In genomic region chr4:161704653-161705052, GRCh38 we compare ENCODE assay signal across 34 cellular contexts.
"Had no signal": no experiment of that assay in that cellular context is flagged by ENCODE, and none has a peak within 500 bp of the region (broad histone marks: within the 10 kb centered on the region; RNA-seq: fewer than 3 reads in every experiment).

No MANE protein-coding gene starts in this region.

- DNase-seq: activated B cell treated with CpG ODN at 0.5 μM for 24 hours; activated CD4-positive, alpha-beta T cell treated with anti-CD3 and anti-CD28 coated beads, Interleukin-2, amount 50 U/mL, for 4 hours; activated CD8-positive, alpha-beta memory T cell treated with anti-CD3 and anti-CD28 coated beads for 24 hours; activated CD8-positive, alpha-beta memory T cell treated with anti-CD3 and anti-CD28 coated beads, Interleukin-2, amount 50 U/mL, for 4 hours; activated effector memory CD4-positive, alpha-beta T cell treated with anti-CD3 and anti-CD28 coated beads, Interleukin-2, amount 50 U/mL, for 16 hours; activated naive CD4-positive, alpha-beta T cell treated with anti-CD3 and anti-CD28 coated beads for 36 hours; activated naive CD8-positive, alpha-beta T cell treated with anti-CD3 and anti-CD28 coated beads for 36 hours; activated T-cell treated with anti-CD3 and anti-CD28 coated beads, Interleukin-2, amount 50 U/mL, for 1 hour; central memory CD4-positive, alpha-beta T cell; esophagus squamous epithelium; glutamatergic neuron; islet precursor cell; left ventricle myocardium inferior; mucosa of descending colon; posterior cingulate gyrus; right lobe of liver; stimulated activated CD4-positive, alpha-beta T cell treated with anti-CD3 and anti-CD28 coated beads, Interleukin-1b, Interleukin-23, amount 100 ng/mL, for 48 hours; stimulated activated CD4-positive, alpha-beta T cell treated with anti-CD3 and anti-CD28 coated beads, Interleukin-4, amount 100 ng/mL, for 4 hours; stimulated activated CD8-positive, alpha-beta memory T cell treated with anti-CD3 and anti-CD28 coated beads, Interleukin-4, amount 100 ng/mL, for 48 hours; stomach; T-helper 17 cell; T1000; tibial artery had no signal

- ATAC-seq: mucosa of descending colon; natural killer cell treated with Interleukin-12 subunit alpha and Interleukin-12 subunit beta and Interleukin-15 and Interleukin-18, amount 100 ng/mL, for 72 hours; right lobe of liver; stimulated activated memory B cell treated with anti-CD40 and anti-IgM and Interleukin-4, amounts not matched to agents 10 μg/mL and 1 μg/mL and 100 μg/mL, for 72 hours; T-helper 17 cell had no signal

- H3K4me3 Mint-ChIP-seq: activated B cell treated with CpG ODN at 0.5 μM for 24 hours; activated naive CD4-positive, alpha-beta T cell treated with anti-CD3 and anti-CD28 coated beads for 36 hours; activated naive CD8-positive, alpha-beta T cell treated with anti-CD3 and anti-CD28 coated beads for 36 hours; activated T-helper 1 cell treated with anti-CD3 and anti-CD28 coated beads, Interleukin-12 subunit alpha, Interleukin-12 subunit beta, Interleukin-2, Interleukin-4 antibody, amounts not matched to agents 30 ng/mL and 10 ng/mL and 1 ng/mL, durations not matched to agents 14 hours and 24 hours and 36 hours; dendritic cell treated with granulocyte-macrophage colony-stimulating factor and Interleukin-4, amounts not matched to agents 40 ng/mL and 50 ng/mL, for 4 days; natural killer cell treated with Interleukin-12 subunit alpha and Interleukin-12 subunit beta and Interleukin-15 and Interleukin-18, amount 100 ng/mL, for 72 hours; stimulated activated memory B cell treated with anti-CD40 and anti-IgM and Interleukin-4, amounts not matched to agents 10 μg/mL and 1 μg/mL and 100 μg/mL, for 72 hours; T-helper 17 cell had no signal

- H3K4me1 ChIP-seq: ascending aorta, breast epithelium, esophagus squamous epithelium, left ventricle myocardium inferior, right lobe of liver, stomach, suprapubic skin, tibial artery had no signal

- H3K36me3 ChIP-seq: ascending aorta, esophagus squamous epithelium, left ventricle myocardium inferior, right lobe of liver, stomach, suprapubic skin, tibial artery had no signal

- H3K27ac ChIP-seq: ascending aorta, breast epithelium, epithelial cell of prostate, esophagus squamous epithelium, hepatocyte, left ventricle myocardium inferior, right lobe of liver, skin epidermis, stomach, suprapubic skin, tibial artery had no signal

- H3K27me3 ChIP-seq: ascending aorta, breast epithelium, esophagus squamous epithelium, hepatocyte, right lobe of liver, stomach, suprapubic skin, tibial artery had no signal

- H3K9me3 ChIP-seq: ascending aorta, breast epithelium, esophagus squamous epithelium, left ventricle myocardium inferior, mucosa of descending colon, right lobe of liver, stomach, suprapubic skin, tibial artery had no signal

- H3K4me3 ChIP-seq: ascending aorta, breast epithelium, esophagus squamous epithelium, hepatocyte, left ventricle myocardium inferior, lung, mucosa of descending colon, right lobe of liver, skin epidermis, stomach, suprapubic skin, tibial artery had no signal

- H2AFZ ChIP-seq: hepatocyte had no signal

- H3K79me2 ChIP-seq: hepatocyte had no signal

- H3K27ac Mint-ChIP-seq: activated B cell treated with CpG ODN at 0.5 μM for 24 hours; activated naive CD4-positive, alpha-beta T cell treated with anti-CD3 and anti-CD28 coated beads for 36 hours; activated naive CD8-positive, alpha-beta T cell treated with anti-CD3 and anti-CD28 coated beads for 36 hours; activated T-helper 1 cell treated with anti-CD3 and anti-CD28 coated beads, Interleukin-12 subunit alpha, Interleukin-12 subunit beta, Interleukin-2, Interleukin-4 antibody, amounts not matched to agents 30 ng/mL and 10 ng/mL and 1 ng/mL, durations not matched to agents 14 hours and 24 hours and 36 hours; dendritic cell treated with granulocyte-macrophage colony-stimulating factor and Interleukin-4, amounts not matched to agents 40 ng/mL and 50 ng/mL, for 4 days; natural killer cell treated with Interleukin-12 subunit alpha and Interleukin-12 subunit beta and Interleukin-15 and Interleukin-18, amount 100 ng/mL, for 72 hours; stimulated activated memory B cell treated with anti-CD40 and anti-IgM and Interleukin-4, amounts not matched to agents 10 μg/mL and 1 μg/mL and 100 μg/mL, for 72 hours; T-helper 17 cell had no signal

- H3K36me3 Mint-ChIP-seq: activated naive CD8-positive, alpha-beta T cell treated with anti-CD3 and anti-CD28 coated beads for 36 hours; natural killer cell treated with Interleukin-12 subunit alpha and Interleukin-12 subunit beta and Interleukin-15 and Interleukin-18, amount 100 ng/mL, for 72 hours; stimulated activated memory B cell treated with anti-CD40 and anti-IgM and Interleukin-4, amounts not matched to agents 10 μg/mL and 1 μg/mL and 100 μg/mL, for 72 hours had no signal

- H3K4me1 Mint-ChIP-seq: activated B cell treated with CpG ODN at 0.5 μM for 24 hours; activated naive CD8-positive, alpha-beta T cell treated with anti-CD3 and anti-CD28 coated beads for 36 hours; stimulated activated memory B cell treated with anti-CD40 and anti-IgM and Interleukin-4, amounts not matched to agents 10 μg/mL and 1 μg/mL and 100 μg/mL, for 72 hours; T-helper 17 cell had no signal

- H3K27me3 Mint-ChIP-seq: activated B cell treated with CpG ODN at 0.5 μM for 24 hours; activated naive CD8-positive, alpha-beta T cell treated with anti-CD3 and anti-CD28 coated beads for 36 hours; dendritic cell treated with granulocyte-macrophage colony-stimulating factor and Interleukin-4, amounts not matched to agents 40 ng/mL and 50 ng/mL, for 4 days; natural killer cell treated with Interleukin-12 subunit alpha and Interleukin-12 subunit beta and Interleukin-15 and Interleukin-18, amount 100 ng/mL, for 72 hours; stimulated activated memory B cell treated with anti-CD40 and anti-IgM and Interleukin-4, amounts not matched to agents 10 μg/mL and 1 μg/mL and 100 μg/mL, for 72 hours; T-helper 17 cell had no signal

- H3K9me3 Mint-ChIP-seq: activated T-helper 1 cell treated with anti-CD3 and anti-CD28 coated beads, Interleukin-12 subunit alpha, Interleukin-12 subunit beta, Interleukin-2, Interleukin-4 antibody, amounts not matched to agents 30 ng/mL and 10 ng/mL and 1 ng/mL, durations not matched to agents 14 hours and 24 hours and 36 hours; dendritic cell treated with granulocyte-macrophage colony-stimulating factor and Interleukin-4, amounts not matched to agents 40 ng/mL and 50 ng/mL, for 4 days; stimulated activated memory B cell treated with anti-CD40 and anti-IgM and Interleukin-4, amounts not matched to agents 10 μg/mL and 1 μg/mL and 100 μg/mL, for 72 hours had no signal

- H3K4me2 ChIP-seq: hepatocyte had no signal
